In the genomic region with DNA sequence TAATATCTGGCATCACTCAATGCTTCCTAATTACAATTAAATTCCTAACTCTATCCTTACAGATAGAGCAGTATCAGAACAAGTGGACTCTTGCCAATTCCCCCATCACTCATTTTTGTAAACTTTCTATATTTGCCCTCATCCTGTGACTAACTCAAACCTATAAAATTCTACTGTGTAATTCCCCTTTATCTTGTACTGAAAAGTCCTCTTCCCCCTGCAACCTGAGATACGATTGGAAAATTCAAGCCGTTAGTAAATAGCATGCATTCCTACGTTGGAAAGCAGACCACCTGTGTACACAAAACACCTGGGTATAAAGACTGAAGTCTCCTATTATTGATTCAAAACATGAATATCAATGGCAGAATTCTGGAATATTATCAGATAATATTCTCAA, we compare ENCODE assay signal across 25 cellular contexts.
DNase-seq lines count a peak whose midpoint lies in the region; ATAC-seq and TF ChIP-seq lines count a peak whose summit lies in the region.
"Had no signal": no experiment of that assay in that cellular context is flagged by ENCODE, and none has a peak within 500 bp of the region (broad histone marks: within the 10 kb centered on the region; RNA-seq: fewer than 3 reads in every experiment).

No MANE protein-coding gene starts in this region.

- H3K9me3 ChIP-seq in body of pancreas (no peaks in the 10 kb centered on the region), mucosa of descending colon (no peaks in the 10 kb centered on the region)
- H3K9me3 ChIP-seq: Peyer's patch, tibial nerve had no signal

- intact Hi-C loops in body of pancreas (cut with DNase I) (no loop called here), mucosa of descending colon (cut with DNase I, micrococcal nuclease) (no loop called here)

- TF ChIP-seq POLR2A in body of pancreas (IDR thresholded peaks at IDR 0.05), result no peak

- no peak overlapping the region for H3K4me3 ChIP-seq in body of pancreas
- H3K4me3 ChIP-seq in mucosa of descending colon, result no peak overlapping the region
- H3K4me3 ChIP-seq: GM12878, hepatocyte, Peyer's patch, tibial nerve had no signal

- H3K4me1 ChIP-seq in body of pancreas, result peaks cover 27% of the 10 kb centered on the region
- H3K4me1 ChIP-seq in mucosa of descending colon (ENCODE audit: low read depth), result no peaks in the 10 kb centered on the region
- H3K4me1 ChIP-seq: Peyer's patch, tibial nerve had no signal

- WGBS in body of pancreas, 2 donors, result 6 to 9% methylated on average over 3 of the region's 3 CpGs

- no peaks in the 10 kb centered on the region for H3K27me3 ChIP-seq in body of pancreas
- H3K27me3 ChIP-seq: hepatocyte, Peyer's patch, tibial nerve had no signal

- peak; percentile 77 for ATAC-seq in body of pancreas
- no peak for ATAC-seq in mucosa of descending colon
- no peak for ATAC-seq in GM21825 (IDR thresholded peaks at IDR 0.05; ENCODE audit: unreplicated experiment)
- ATAC-seq in GM18907 (IDR thresholded peaks at IDR 0.05; ENCODE audit: unreplicated experiment), result no peak
- ATAC-seq: GM12878; HepG2; left cardiac atrium; natural killer cell treated with Interleukin-12 subunit alpha and Interleukin-12 subunit beta and Interleukin-15 and Interleukin-18, amount 100 ng/mL, for 72 hours; stimulated activated effector memory CD8-positive, alpha-beta T cell treated with anti-CD3 and anti-CD28 coated beads, Interleukin-12 subunit alpha, Interleukin-12 subunit beta, amount 100 ng/mL, for 72 hours had no signal

- DNase-seq in NCI-H2029 (lab: John Stamatoyannopoulos, UW), result peak; percentile 5
- DNase-seq in NCI-H2029 treated with DMSO at 0.1 percent for 48 hours (lab: John Stamatoyannopoulos, UW), result no peak
- DNase-seq in M059J (ENCODE audit: low read depth), result peak; percentile 45
- peak in 2 of 4 donors; percentile 30 to 49 for DNase-seq in body of pancreas
- DNase-seq in DMS79 treated with DMSO at 0.1 percent for 48 hours (lab: John Stamatoyannopoulos, UW), result no peak
- DNase-seq in mucosa of descending colon, result no peak
- DNase-seq: activated CD4-positive, alpha-beta memory T cell treated with anti-CD3 and anti-CD28 coated beads, Interleukin-2, amount 10 ng/mL, durations not matched to agents 7 days and 5 days; amygdala; EL; Karpas-422; left cardiac atrium; NCI-H1436; NCI-H524; occipital lobe; Peyer's patch; SIG-M5 had no signal

- no peaks in the 10 kb centered on the region for H3K36me3 ChIP-seq in body of pancreas (replicated peaks in 1 of 2; ENCODE audit: insufficient read depth in 1 of 2, low read depth in 2 of 2)
- H3K36me3 ChIP-seq in mucosa of descending colon (ENCODE audit: low read depth), result no peaks in the 10 kb centered on the region
- H3K36me3 ChIP-seq: Peyer's patch, tibial nerve had no signal

- peak overlapping the region in 1 of 4 donors; percentile 26 for H3K27ac ChIP-seq in body of pancreas
- H3K27ac ChIP-seq: 22Rv1, hepatocyte, Peyer's patch, tibial nerve had no signal

- TF ChIP-seq CTCF in body of pancreas (IDR thresholded peaks at IDR 0.05), result no peak
- no peak for TF ChIP-seq CTCF in mucosa of descending colon (IDR thresholded peaks at IDR 0.05)

Comparison
In these comparisons a context has a peak if more than half of its experiments do, and no peak if none do; other contexts are left out.
1. DNase-seq: peak in NCI-H2029 (single experiment) and M059J (single experiment); none in NCI-H2029 treated with DMSO at 0.1 percent for 48 hours (single experiment), DMS79 treated with DMSO at 0.1 percent for 48 hours (single experiment) and mucosa of descending colon (0 of 3).